ENCODE assay signal across 1 cellular context in the genomic region with DNA sequence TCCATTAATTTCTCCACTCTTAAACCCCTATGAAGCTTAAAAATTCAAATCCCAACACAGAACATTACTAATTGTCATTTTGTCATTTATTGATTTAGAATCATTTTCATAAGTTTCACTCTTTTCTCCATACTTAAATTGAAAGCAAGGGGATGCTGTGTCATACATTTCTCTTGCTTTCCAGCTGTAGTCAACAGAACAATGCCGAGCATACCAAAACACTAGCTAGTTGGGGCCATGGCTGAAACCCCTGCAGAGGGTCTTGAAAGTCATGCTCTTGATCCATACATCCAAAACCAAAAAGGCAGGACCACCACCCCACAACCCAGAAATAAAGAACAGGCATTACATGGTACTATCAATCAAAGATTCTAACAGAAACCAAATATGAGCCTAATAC.
TF ChIP-seq lines count a peak whose summit lies in the region.

No MANE protein-coding gene starts in this region.

TF ChIP-seq in HepG2, 621 proteins besides CTCF, POLR2A, EP300 and RAD21:
- TF ChIP-seq ZNF563 (CRISPR knock-in tag; IDR thresholded peaks at IDR 0.05): no peak
- TF ChIP-seq ZNF30 (CRISPR knock-in tag; IDR thresholded peaks at IDR 0.05): no peak
- no peak for TF ChIP-seq NONO (IDR thresholded peaks at IDR 0.05)
- no peak for TF ChIP-seq NONO (CRISPR knock-in tag; conservative IDR thresholded peaks at IDR 0.05)
- TF ChIP-seq POLR2AphosphoS2 (IDR thresholded peaks at IDR 0.05; ENCODE audit: low read depth, low read length): no peak
- no peak for TF ChIP-seq SOX13 (IDR thresholded peaks at IDR 0.05)
- TF ChIP-seq SOX13 (CRISPR knock-in tag; conservative IDR thresholded peaks at IDR 0.05 in 1 of 2, IDR thresholded peaks at IDR 0.05 in 1 of 2): no peak
- TF ChIP-seq YY1 (IDR thresholded peaks at IDR 0.05; ENCODE audit: insufficient read depth, insufficient replicate concordance, low read depth, low read length): no peak
- TF ChIP-seq ZNF780A (CRISPR knock-in tag; IDR thresholded peaks at IDR 0.05): no peak
- TF ChIP-seq SMAD1 (CRISPR knock-in tag; IDR thresholded peaks at IDR 0.05; ENCODE audit: borderline replicate concordance, low read depth): no peak
- TF ChIP-seq SP5 (CRISPR knock-in tag; IDR thresholded peaks at IDR 0.05; ENCODE audit: borderline replicate concordance, low read depth): no peak
- TF ChIP-seq ZNF292 (CRISPR knock-in tag; IDR thresholded peaks at IDR 0.05; ENCODE audit: borderline replicate concordance, low read depth): no peak
- TF ChIP-seq ZNF333 (CRISPR knock-in tag; IDR thresholded peaks at IDR 0.05; ENCODE audit: borderline replicate concordance): no peak
- TF ChIP-seq ZNF407 (CRISPR knock-in tag; IDR thresholded peaks at IDR 0.05; ENCODE audit: not compliant biosample characterization): no peak
- TF ChIP-seq ATF1 (CRISPR knock-in tag; IDR thresholded peaks at IDR 0.05): no peak
- TF ChIP-seq ZBTB26 (CRISPR knock-in tag; IDR thresholded peaks at IDR 0.05; ENCODE audit: borderline replicate concordance): no peak
- TF ChIP-seq GTF3A (CRISPR knock-in tag; conservative IDR thresholded peaks at IDR 0.05): no peak
- TF ChIP-seq CEBPG (CRISPR knock-in tag; IDR thresholded peaks at IDR 0.05): no peak
- TF ChIP-seq ISX (CRISPR knock-in tag; conservative IDR thresholded peaks at IDR 0.05): no peak
- TF ChIP-seq ZNF546 (CRISPR knock-in tag; conservative IDR thresholded peaks at IDR 0.05): no peak
- no peak for TF ChIP-seq IRF2 (CRISPR knock-in tag; IDR thresholded peaks at IDR 0.05)
